ENCODE assay signal across 8 cellular contexts in genomic region chr6:157814883-157815282, GRCh38. TPM values are rescaled to one million over a fixed set of nuclear protein-coding genes. Genes with fewer than 3 reads are reported as not detected.
A peak's percentile ranks its signal among the peaks of the same experiment; 100 is the strongest.
DNase-seq lines count a peak whose midpoint lies in the region; ATAC-seq and TF ChIP-seq lines count a peak whose summit lies in the region.

No MANE protein-coding gene starts in this region.

- no peaks in the 10 kb centered on the region for H3K27me3 ChIP-seq in prostate gland (replicated peaks; ENCODE audit: insufficient read depth)

- H3K9me3 Mint-ChIP-seq in T-helper 1 cell treated with Interleukin-12 subunit alpha and Interleukin-12 subunit beta and Interleukin-4 antibody, amounts not matched to agents 30 μg/mL and 1 μg/mL, for 36 hours, result peaks cover 13% of the 10 kb centered on the region
- H3K9me3 Mint-ChIP-seq in activated T-helper 17 cell treated with anti-CD3 and anti-CD28 coated beads, Interleukin-2, amount 50 U/mL, for 72 hours, result peaks cover 11% of the 10 kb centered on the region
- H3K9me3 Mint-ChIP-seq in stimulated activated naive CD8-positive, alpha-beta T cell treated with anti-CD3 and anti-CD28 coated beads, Interleukin-15, Interleukin-2, amounts not matched to agents 100 ng/mL and 50 ng/mL, for 24 hours, result peaks cover 13% of the 10 kb centered on the region

- ATAC-seq in HG02763 (IDR thresholded peaks at IDR 0.05; ENCODE audit: unreplicated experiment), result peak; percentile 60
- ATAC-seq in activated T-helper 17 cell treated with anti-CD3 and anti-CD28 coated beads, Interleukin-2, amount 50 U/mL, for 72 hours (replicated peaks), result peak; percentile 66

- H3K36me3 ChIP-seq in prostate gland, result no peaks in the 10 kb centered on the region

- peaks cover 35% of the 10 kb centered on the region for H3K4me1 Mint-ChIP-seq in T-helper 1 cell treated with Interleukin-12 subunit alpha and Interleukin-12 subunit beta and Interleukin-4 antibody, amounts not matched to agents 30 μg/mL and 1 μg/mL, for 36 hours (ENCODE audit: low read depth)
- H3K4me1 Mint-ChIP-seq in activated T-helper 17 cell treated with anti-CD3 and anti-CD28 coated beads, Interleukin-2, amount 50 U/mL, for 72 hours, result peaks cover 37% of the 10 kb centered on the region
- H3K4me1 Mint-ChIP-seq in stimulated activated naive CD8-positive, alpha-beta T cell treated with anti-CD3 and anti-CD28 coated beads, Interleukin-15, Interleukin-2, amounts not matched to agents 100 ng/mL and 50 ng/mL, for 24 hours (ENCODE audit: low read depth), result peaks cover 47% of the 10 kb centered on the region

- H3K4me3 Mint-ChIP-seq in T-helper 1 cell treated with Interleukin-12 subunit alpha and Interleukin-12 subunit beta and Interleukin-4 antibody, amounts not matched to agents 30 μg/mL and 1 μg/mL, for 36 hours, result peak overlapping the region; percentile 11
- peak overlapping the region; percentile 16 for H3K4me3 Mint-ChIP-seq in activated T-helper 17 cell treated with anti-CD3 and anti-CD28 coated beads, Interleukin-2, amount 50 U/mL, for 72 hours
- no peak overlapping the region for H3K4me3 Mint-ChIP-seq in stimulated activated naive CD8-positive, alpha-beta T cell treated with anti-CD3 and anti-CD28 coated beads, Interleukin-15, Interleukin-2, amounts not matched to agents 100 ng/mL and 50 ng/mL, for 24 hours

- no peak overlapping the region for H3K4me3 ChIP-seq in prostate gland

- H3K36me3 Mint-ChIP-seq in T-helper 1 cell treated with Interleukin-12 subunit alpha and Interleukin-12 subunit beta and Interleukin-4 antibody, amounts not matched to agents 30 μg/mL and 1 μg/mL, for 36 hours (ENCODE audit: low read depth), result peaks cover 10% of the 10 kb centered on the region
- H3K36me3 Mint-ChIP-seq in activated T-helper 17 cell treated with anti-CD3 and anti-CD28 coated beads, Interleukin-2, amount 50 U/mL, for 72 hours (ENCODE audit: low read depth), result peaks cover 5% of the 10 kb centered on the region
- peaks cover 4% of the 10 kb centered on the region for H3K36me3 Mint-ChIP-seq in stimulated activated naive CD8-positive, alpha-beta T cell treated with anti-CD3 and anti-CD28 coated beads, Interleukin-15, Interleukin-2, amounts not matched to agents 100 ng/mL and 50 ng/mL, for 24 hours (ENCODE audit: low read depth)

- H3K9me3 ChIP-seq in prostate gland, result no peaks in the 10 kb centered on the region

- TF ChIP-seq POLR2A in prostate gland (IDR thresholded peaks at IDR 0.05), result no peak

- peaks cover 60% of the 10 kb centered on the region for H3K27me3 Mint-ChIP-seq in T-helper 1 cell treated with Interleukin-12 subunit alpha and Interleukin-12 subunit beta and Interleukin-4 antibody, amounts not matched to agents 30 μg/mL and 1 μg/mL, for 36 hours (ENCODE audit: low read depth)
- H3K27me3 Mint-ChIP-seq in activated T-helper 17 cell treated with anti-CD3 and anti-CD28 coated beads, Interleukin-2, amount 50 U/mL, for 72 hours, result no peaks in the 10 kb centered on the region
- no peaks in the 10 kb centered on the region for H3K27me3 Mint-ChIP-seq in stimulated activated naive CD8-positive, alpha-beta T cell treated with anti-CD3 and anti-CD28 coated beads, Interleukin-15, Interleukin-2, amounts not matched to agents 100 ng/mL and 50 ng/mL, for 24 hours

- no peak for TF ChIP-seq CTCF in prostate gland (IDR thresholded peaks at IDR 0.05)

- 88% methylated on average over 4 of the region's 4 CpGs for WGBS in prostate gland

- DNase-seq in T-helper 1 cell, result no peak
- DNase-seq in prostate gland (ENCODE audit: low spot score), result no peak
- DNase-seq in foreskin melanocyte, result no peak
- no peak for DNase-seq in COLO829 (ENCODE audit: low spot score)

- intact Hi-C loops in prostate gland (cut with DNase I), result loop anchor here (5.0 kb wide), 1 partner anchor 48 kb away; no protein-coding TSS in a partner anchor

- no peak overlapping the region for H3K27ac ChIP-seq in prostate gland

- no peaks in the 10 kb centered on the region for H3K4me1 ChIP-seq in prostate gland (replicated peaks)

- no peak overlapping the region for H3K27ac Mint-ChIP-seq in T-helper 1 cell treated with Interleukin-12 subunit alpha and Interleukin-12 subunit beta and Interleukin-4 antibody, amounts not matched to agents 30 μg/mL and 1 μg/mL, for 36 hours
- H3K27ac Mint-ChIP-seq in activated T-helper 17 cell treated with anti-CD3 and anti-CD28 coated beads, Interleukin-2, amount 50 U/mL, for 72 hours, result peak overlapping the region; percentile 74
- peak overlapping the region; percentile 66 for H3K27ac Mint-ChIP-seq in stimulated activated naive CD8-positive, alpha-beta T cell treated with anti-CD3 and anti-CD28 coated beads, Interleukin-15, Interleukin-2, amounts not matched to agents 100 ng/mL and 50 ng/mL, for 24 hours

RNA-seq across cellular contexts. Expression of gene SNX9, which starts 8.2 kb away (rescaled TPM):
- total RNA-seq in activated T-helper 17 cell treated with anti-CD3 and anti-CD28 coated beads, Interleukin-2, amount 50 U/mL, for 72 hours, result 10 to 100 TPM; 20.5 to 71.9 TPM
- 10 to 100 TPM; 39.2 to 40.6 TPM for total RNA-seq in prostate gland
